ENCODE assay signal across 8 cellular contexts in genomic region chr18:63963610-63964256, GRCh38. TPM values are rescaled to one million over a fixed set of nuclear protein-coding genes. Genes with fewer than 3 reads are reported as not detected.
DNase-seq lines count a peak whose midpoint lies in the region; ATAC-seq, FAIRE-seq and TF ChIP-seq lines count a peak whose summit lies in the region.

No MANE protein-coding gene starts in this region.

- H4K91ac ChIP-seq in mesenchymal stem cell (ENCODE audit: low read length): no peak overlapping the region

- H3K27ac Mint-ChIP-seq in dendritic cell treated with granulocyte-macrophage colony-stimulating factor and Interleukin-4, amounts not matched to agents 40 ng/mL and 50 ng/mL, for 4 days: peak overlapping the region; percentile 30

- H3K9me3 ChIP-seq in mesenchymal stem cell (ENCODE audit: control insufficient read depth, low read length): no peaks in the 10 kb centered on the region

- ATAC-seq in Right ventricle myocardium superior (ENCODE audit: poor library complexity): peak; percentile 81
- ATAC-seq in Right ventricle myocardium inferior: no peak

- H3K4me3 ChIP-seq in mesenchymal stem cell (ENCODE audit: insufficient read depth in 1 of 2, low read depth in 1 of 2, low read length in 2 of 2): no peak overlapping the region

- no peak overlapping the region for H3K18ac ChIP-seq in mesenchymal stem cell (ENCODE audit: low read depth in 1 of 2, low read length in 2 of 2)

- intact Hi-C loops in Right ventricle myocardium superior (cut with DNase I): loop anchor here (5.0 kb wide), 1 partner anchor 34 kb away; no protein-coding TSS in a partner anchor
- intact Hi-C loops in Right ventricle myocardium inferior (cut with DNase I): loop anchor here (2.0 kb wide), 2 partner anchors 15 to 31 kb away; no protein-coding TSS in a partner anchor
- intact Hi-C loops in dendritic cell treated with granulocyte-macrophage colony-stimulating factor and Interleukin-4, amounts not matched to agents 40 ng/mL and 50 ng/mL, for 4 days (cut with micrococcal nuclease): loop anchor here (1.0 kb wide), 2 partner anchors 16 to 31 kb away; no protein-coding TSS in a partner anchor

- no peak overlapping the region for H2AK5ac ChIP-seq in mesenchymal stem cell (ENCODE audit: low read length, severe bottlenecking)

- no peak overlapping the region for H3K27ac ChIP-seq in mesenchymal stem cell (ENCODE audit: low read length, poor library complexity, severe bottlenecking)

- no peaks in the 10 kb centered on the region for H3K36me3 Mint-ChIP-seq in dendritic cell treated with granulocyte-macrophage colony-stimulating factor and Interleukin-4, amounts not matched to agents 40 ng/mL and 50 ng/mL, for 4 days (ENCODE audit: low read depth)

- CTCF ChIA-PET in HEK293T (lab: Yijun Ruan, JAX): interaction anchor here (0.6 to 1.4 kb wide), 6 partner anchors 9 to 1991 kb away, joined by 3 to 4 read pairs (median 3); no protein-coding TSS in a partner anchor

- H4K8ac ChIP-seq in mesenchymal stem cell (ENCODE audit: low read length): no peak overlapping the region

- no peak overlapping the region for H2BK120ac ChIP-seq in mesenchymal stem cell (ENCODE audit: low read depth, low read length)

- H2AFZ ChIP-seq in mesenchymal stem cell (ENCODE audit: low read depth, low read length): no peak overlapping the region

- H2BK15ac ChIP-seq in mesenchymal stem cell (ENCODE audit: low read depth, poor library complexity, severe bottlenecking): no peak overlapping the region

- H3K23ac ChIP-seq in mesenchymal stem cell (ENCODE audit: low read length in 2 of 2): no peak overlapping the region

- H3K4me1 Mint-ChIP-seq in dendritic cell treated with granulocyte-macrophage colony-stimulating factor and Interleukin-4, amounts not matched to agents 40 ng/mL and 50 ng/mL, for 4 days (ENCODE audit: low read depth): peaks cover 50% of the 10 kb centered on the region

- H3K4me2 ChIP-seq in mesenchymal stem cell (ENCODE audit: low read length, poor library complexity, severe bottlenecking): no peak overlapping the region

- H3K27me3 Mint-ChIP-seq in dendritic cell treated with granulocyte-macrophage colony-stimulating factor and Interleukin-4, amounts not matched to agents 40 ng/mL and 50 ng/mL, for 4 days: no peaks in the 10 kb centered on the region

- no peak overlapping the region for H3K4me3 Mint-ChIP-seq in dendritic cell treated with granulocyte-macrophage colony-stimulating factor and Interleukin-4, amounts not matched to agents 40 ng/mL and 50 ng/mL, for 4 days

- POLR2A ChIA-PET in HEK293T (lab: Yijun Ruan, JAX): no interaction called here

- H3K36me3 ChIP-seq in mesenchymal stem cell (ENCODE audit: control insufficient read depth in 1 of 2, insufficient read depth in 2 of 2, low read depth in 1 of 2, low read length in 2 of 2): no peaks in the 10 kb centered on the region

- H3K4ac ChIP-seq in mesenchymal stem cell (ENCODE audit: low read depth in 1 of 2, low read length in 2 of 2): no peak overlapping the region

- H3K79me1 ChIP-seq in mesenchymal stem cell (replicated peaks; ENCODE audit: low read length, poor library complexity, severe bottlenecking): no peaks in the 10 kb centered on the region

- no peak overlapping the region for H3K9ac ChIP-seq in mesenchymal stem cell (ENCODE audit: low read length)

- H3K14ac ChIP-seq in mesenchymal stem cell (ENCODE audit: low read length in 2 of 2): no peak overlapping the region

- DNase-seq in Right ventricle myocardium superior: no peak
- DNase-seq in Right ventricle myocardium inferior (ENCODE audit: missing footprints): no peak
- peak; percentile 13 for DNase-seq in HEK293T (ENCODE audit: extremely low spot score)
- DNase-seq in MV-4-11 (lab: John Stamatoyannopoulos, UW): peak; percentile 79
- peak in 4 of 5 donors; percentile 12 to 65 (median 39) for DNase-seq in T-helper 1 cell
- peak; percentile 74 for DNase-seq in mesenchymal stem cell
- DNase-seq in urothelium cell line (ENCODE audit: low spot score): peak; percentile 13

- H2BK12ac ChIP-seq in mesenchymal stem cell (ENCODE audit: low read length in 2 of 2): no peak overlapping the region

- FAIRE-seq in urothelium cell line (lab: Jason Lieb, UNC): no peak

- no peaks in the 10 kb centered on the region for H3K4me1 ChIP-seq in mesenchymal stem cell (ENCODE audit: control insufficient read depth, insufficient read depth, low read depth, low read length)

- H2BK5ac ChIP-seq in mesenchymal stem cell (ENCODE audit: low read depth, low read length, poor library complexity, severe bottlenecking): no peak overlapping the region

- no peaks in the 10 kb centered on the region for H3K27me3 ChIP-seq in mesenchymal stem cell (ENCODE audit: control insufficient read depth in 1 of 2, insufficient read depth in 1 of 2, low read length in 2 of 2)

- no peaks in the 10 kb centered on the region for H3K9me3 Mint-ChIP-seq in dendritic cell treated with granulocyte-macrophage colony-stimulating factor and Interleukin-4, amounts not matched to agents 40 ng/mL and 50 ng/mL, for 4 days

- WGBS in mesenchymal stem cell: 94% methylated on average over 1 of the region's 1 CpG

TF ChIP-seq in HEK293T, 16 proteins besides CTCF, POLR2A, EP300 and RAD21:
- TF ChIP-seq FOXA1 (IDR thresholded peaks at IDR 0.05): no peak
- no peak for TF ChIP-seq ARNT (IDR thresholded peaks at IDR 0.05)
- TF ChIP-seq ELF4 (IDR thresholded peaks at IDR 0.05): no peak
- 0 out of 2 replicates have a peak, but pooled peaks have one; percentile 22 for TF ChIP-seq PKNOX1 (IDR thresholded peaks at IDR 0.05)
- TF ChIP-seq L3MBTL2 (conservative IDR thresholded peaks at IDR 0.05): no peak

RNA-seq across cellular contexts. Expression of gene SERPINB8, which starts 6.1 kb away (rescaled TPM):
- total RNA-seq in Right ventricle myocardium superior: 1.6 TPM
- total RNA-seq in Right ventricle myocardium inferior: 2.2 TPM
- 26.8 TPM for polyA plus RNA-seq in mesenchymal stem cell (2013, experiment 1 of 2)
- polyA plus RNA-seq in mesenchymal stem cell (2013, experiment 2 of 2): 28.5 TPM

RNA-seq across cellular contexts. Expression of gene HMSD, which starts 14.6 kb away (rescaled TPM):
- total RNA-seq in Right ventricle myocardium superior (0.27 TPM), Right ventricle myocardium inferior (not detected)
- polyA plus RNA-seq in mesenchymal stem cell (2013, experiment 1 of 2): 8.2 TPM
- 19.3 TPM for polyA plus RNA-seq in mesenchymal stem cell (2013, experiment 2 of 2)

RNA-seq across cellular contexts. Expression of gene SERPINB10, which starts 56.0 kb away (rescaled TPM):
- not detected for total RNA-seq in Right ventricle myocardium superior
- total RNA-seq in Right ventricle myocardium inferior: not detected
- 0.04 TPM for polyA plus RNA-seq in mesenchymal stem cell (2013, experiment 1 of 2)
- polyA plus RNA-seq in mesenchymal stem cell (2013, experiment 2 of 2): not detected

Comparison
In these comparisons a context has a peak if more than half of its experiments do, and no peak if none do; other contexts are left out.
1. DNase-seq: peak in HEK293T (single experiment), MV-4-11 (single experiment), T-helper 1 cell (4 of 5), mesenchymal stem cell (single experiment) and urothelium cell line (single experiment); none in Right ventricle myocardium superior (single experiment) and Right ventricle myocardium inferior (single experiment).